In genomic region chr4:150375025-150375424, GRCh38 we compare ENCODE assay signal across 7 cellular contexts.
"Had no signal": no experiment of that assay in that cellular context is flagged by ENCODE, and none has a peak within 500 bp of the region (broad histone marks: within the 10 kb centered on the region; RNA-seq: fewer than 3 reads in every experiment).

No MANE protein-coding gene starts in this region.

- DNase-seq: GOT3, H7, HFFc6, IMR-90 had no signal

- H3K4me3 ChIP-seq: HAP-1, K562 had no signal

- H3K4me3 Mint-ChIP-seq: HFFc6 had no signal

- H3K9me3 ChIP-seq: HAP-1 had no signal

- H3K9me3 Mint-ChIP-seq: HFFc6 had no signal

- ATAC-seq: HCT116, K562 had no signal

- H3K36me3 ChIP-seq: HAP-1 had no signal

- H3K27ac Mint-ChIP-seq: HFFc6 had no signal

- H3K4me1 ChIP-seq: HAP-1 had no signal
